1 cellular context compared by ENCODE assay signal in the genomic region with DNA sequence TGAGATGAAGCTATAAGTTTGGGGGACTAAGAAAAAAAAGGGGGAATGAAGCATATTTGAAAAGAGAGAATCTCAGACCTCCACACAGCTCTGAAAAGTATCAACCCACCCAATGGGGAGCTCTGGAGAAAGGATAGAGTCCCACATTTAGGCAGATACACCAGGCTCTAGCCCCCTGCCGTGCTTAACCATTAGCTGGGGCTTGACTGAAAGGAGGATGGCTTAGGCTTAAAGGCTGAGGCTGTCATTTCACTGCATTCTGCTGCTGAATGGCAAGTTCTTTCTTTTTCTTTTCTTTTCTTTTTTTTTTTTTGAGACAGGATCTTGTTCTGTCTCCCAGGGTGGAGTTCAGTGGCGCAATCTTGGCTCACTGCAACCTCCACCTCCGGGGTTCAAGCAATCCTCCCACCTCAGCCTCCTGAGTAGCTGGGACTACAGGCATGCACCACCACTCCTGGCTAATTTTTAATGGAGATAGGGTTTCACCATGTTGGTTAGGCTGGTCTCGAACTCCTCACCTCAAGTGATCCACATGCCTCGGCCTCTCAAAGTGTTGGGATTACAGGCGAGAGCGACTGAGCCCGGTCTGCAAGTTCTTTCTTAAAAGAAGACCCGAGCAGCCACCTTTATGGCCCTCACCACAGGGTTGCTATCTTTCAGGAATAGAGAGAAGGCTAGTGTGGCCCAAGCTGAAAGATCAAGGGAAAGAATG.
TF ChIP-seq lines count a peak whose summit lies in the region.

No MANE protein-coding gene starts in this region.

TF ChIP-seq in SK-N-SH, 30 proteins besides CTCF, POLR2A, EP300 and RAD21 (continued from another document):
- TF ChIP-seq, protein P1, sequence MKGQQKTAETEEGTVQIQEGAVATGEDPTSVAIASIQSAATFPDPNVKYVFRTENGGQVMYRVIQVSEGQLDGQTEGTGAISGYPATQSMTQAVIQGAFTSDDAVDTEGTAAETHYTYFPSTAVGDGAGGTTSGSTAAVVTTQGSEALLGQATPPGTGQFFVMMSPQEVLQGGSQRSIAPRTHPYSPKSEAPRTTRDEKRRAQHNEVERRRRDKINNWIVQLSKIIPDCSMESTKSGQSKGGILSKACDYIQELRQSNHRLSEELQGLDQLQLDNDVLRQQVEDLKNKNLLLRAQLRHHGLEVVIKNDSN (IDR thresholded peaks at IDR 0.05; ENCODE audit: borderline replicate concordance, low read depth): no peak
- TF ChIP-seq YY1 (IDR thresholded peaks at IDR 0.05; ENCODE audit: low read depth) (no peak), SMC3 (IDR thresholded peaks at IDR 0.05; ENCODE audit: low read depth, low read length) (no peak), FOXJ3 (CRISPR knock-in tag; IDR thresholded peaks at IDR 0.05) (no peak)
